ENCODE assay signal across 14 cellular contexts in the genomic region with DNA sequence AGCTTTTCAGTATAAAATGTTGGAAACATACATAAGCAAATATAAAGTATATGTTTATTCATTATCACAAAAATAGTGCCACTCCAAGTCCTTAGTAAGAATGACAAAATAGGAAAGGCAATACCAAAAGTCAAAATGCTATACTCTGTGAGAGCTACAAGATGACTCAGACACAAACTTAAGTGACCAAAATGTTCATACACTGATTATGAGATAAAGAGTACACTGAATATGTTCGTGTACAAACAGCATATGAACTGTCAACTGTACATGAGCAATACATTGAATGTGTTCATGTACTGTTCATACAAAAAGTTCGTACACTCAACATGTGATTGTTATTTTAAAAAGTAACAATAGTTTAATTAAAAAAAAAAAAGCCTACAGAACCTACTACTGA.
DNase-seq lines count a peak whose midpoint lies in the region; ATAC-seq, FAIRE-seq and TF ChIP-seq lines count a peak whose summit lies in the region.
"Had no signal": no experiment of that assay in that cellular context is flagged by ENCODE, and none has a peak within 500 bp of the region (broad histone marks: within the 10 kb centered on the region; RNA-seq: fewer than 3 reads in every experiment).

No MANE protein-coding gene starts in this region.

- intact Hi-C loops in HepG2 (cut with micrococcal nuclease; ENCODE audit: unreplicated experiment): no loop called here
- intact Hi-C loops in right lobe of liver (cut with DNase I): no loop called here
- intact Hi-C loops in endothelial cell of umbilical vein (cut with micrococcal nuclease): no loop called here

- no peak for TF ChIP-seq RAD21 in HepG2 (CRISPR knock-in tag; IDR thresholded peaks at IDR 0.05)

- H3K4me3 ChIP-seq in HepG2 (replicated peaks in 1 of 3; ENCODE audit: insufficient read depth in 1 of 3, low read depth in 2 of 3, low read length in 3 of 3) (no peak overlapping the region), right lobe of liver (no peak overlapping the region), endothelial cell of umbilical vein (replicated peaks in 1 of 3; ENCODE audit: insufficient read depth in 1 of 3, low read depth in 1 of 3, low read length in 3 of 3) (no peak overlapping the region)
- H3K4me3 ChIP-seq: BLaER1 treated with 17β-estradiol and CSF1 and Interleukin-3, amounts not matched to agents 10 nM and 100 nM had no signal

- H3K36me3 ChIP-seq in HepG2 (replicated peaks in 1 of 2; ENCODE audit: control insufficient read depth in 1 of 2, insufficient read depth in 2 of 2, low read length in 2 of 2) (peaks cover 5 to 35% of the 10 kb centered on the region in 2 experiments), right lobe of liver (peaks cover 0 to 10% (median 0%) of the 10 kb centered on the region in 4 donors), endothelial cell of umbilical vein (ENCODE audit: control insufficient read depth in 2 of 2, extremely low read depth in 1 of 2, insufficient read depth in 2 of 2, low read length in 2 of 2) (peaks cover 0 to 3% of the 10 kb centered on the region in 2 experiments)

- no peak for ATAC-seq in HepG2
- ATAC-seq in right lobe of liver: no peak
- ATAC-seq in GM21786 (IDR thresholded peaks at IDR 0.05; ENCODE audit: unreplicated experiment): no peak

- BruUV-seq in HepG2 (replicated peaks; lab: Mats Ljungman, UMichigan) (no TSS peak), endothelial cell of umbilical vein (replicated peaks; lab: Mats Ljungman, UMichigan) (no TSS peak)

- H3K27ac ChIP-seq in HepG2 (ENCODE audit: extremely low read length, insufficient read depth, low read length): no peak overlapping the region
- H3K27ac ChIP-seq in right lobe of liver: no peak overlapping the region
- H3K27ac ChIP-seq in endothelial cell of umbilical vein (ENCODE audit: insufficient read depth, low read depth, low read length): no peak overlapping the region
- H3K27ac ChIP-seq: BLaER1 treated with 17β-estradiol and CSF1 and Interleukin-3, amounts not matched to agents 10 nM and 100 nM had no signal

- CTCF ChIA-PET in HepG2 (lab: Yijun Ruan, JAX; ENCODE audit: low intra/inter-chr PET ratio, low total read pairs): no interaction called here
- CTCF ChIA-PET in endothelial cell of umbilical vein (lab: Charles Lee): interaction anchor here (1.0 kb wide), 1 partner anchor 14 kb away, joined by 3 read pairs; no protein-coding TSS in a partner anchor

- H3K9me3 ChIP-seq in HepG2 (ENCODE audit: low read length) (no peaks in the 10 kb centered on the region), right lobe of liver (no peaks in the 10 kb centered on the region), endothelial cell of umbilical vein (replicated peaks; ENCODE audit: control insufficient read depth, insufficient read depth, low read length) (no peaks in the 10 kb centered on the region)

- in situ Hi-C loops in HepG2 (cut with HindIII; ENCODE audit: extremely low pct_ligation_motif_present, low pct_unique_long_range_greater_than_20kb): no loop called here
- in situ Hi-C loops in GM13976 (cut with MboI; ENCODE audit: low sequenced_read_pairs, unreplicated experiment): no loop called here

- H3K4me2 ChIP-seq in HepG2 (ENCODE audit: low read depth, low read length): no peak overlapping the region
- no peak overlapping the region for H3K4me2 ChIP-seq in endothelial cell of umbilical vein (ENCODE audit: insufficient read depth, low read length)
- H3K4me2 ChIP-seq: BLaER1 treated with 17β-estradiol and CSF1 and Interleukin-3, amounts not matched to agents 10 nM and 100 nM had no signal

- H3K9me1 ChIP-seq in endothelial cell of umbilical vein (replicated peaks; ENCODE audit: control insufficient read depth, extremely low read depth, insufficient read depth, low read length): no peaks in the 10 kb centered on the region

- no peak overlapping the region for H2AFZ ChIP-seq in HepG2 (ENCODE audit: low read length)
- no peak overlapping the region for H2AFZ ChIP-seq in endothelial cell of umbilical vein (ENCODE audit: low read depth, low read length)

- 94% methylated on average over 2 of the region's 2 CpGs for WGBS in HepG2 (ENCODE audit: low lambda C conversion rate)
- WGBS in right lobe of liver (ENCODE audit: insufficient coverage, low coverage, low lambda C conversion rate, missing lambda C conversion rate): 100% methylated on average over 1 of the region's 2 CpGs

- TF ChIP-seq CTCF in HepG2 (CRISPR knock-in tag; IDR thresholded peaks at IDR 0.05): no peak
- no peak for TF ChIP-seq CTCF in right lobe of liver (IDR thresholded peaks at IDR 0.05)
- TF ChIP-seq CTCF in endothelial cell of umbilical vein (IDR thresholded peaks at IDR 0.05; ENCODE audit: extremely low read depth in 1 of 2, insufficient read depth in 1 of 2, low read depth in 1 of 2, low read length in 2 of 2): no peak
- no peak for TF ChIP-seq CTCF in GM13976 (IDR thresholded peaks at IDR 0.05; ENCODE audit: borderline replicate concordance, control extremely low read depth, extremely low read depth, insufficient read depth, missing control alignments)

- POLR2A ChIA-PET in HepG2 (lab: Yijun Ruan, JAX) (no interaction called here), endothelial cell of umbilical vein (lab: Charles Lee) (no interaction called here)

- FAIRE-seq in HepG2 (lab: Jason Lieb, UNC): peak; percentile 54
- FAIRE-seq in endothelial cell of umbilical vein (lab: Jason Lieb, UNC): no peak
- FAIRE-seq: GM12891 had no signal

- dilution Hi-C loops in endothelial cell of umbilical vein (cut with MboI; ENCODE audit: extremely low pct_ligation_motif_present, low sequenced_read_pairs): no loop called here

- H3K9ac ChIP-seq in HepG2 (ENCODE audit: insufficient read depth, low read depth, low read length) (no peak overlapping the region), endothelial cell of umbilical vein (replicated peaks; ENCODE audit: extremely low read depth, insufficient read depth, low read length) (no peak overlapping the region)
- H3K9ac ChIP-seq: BLaER1 treated with 17β-estradiol and CSF1 and Interleukin-3, amounts not matched to agents 10 nM and 100 nM had no signal

- TF ChIP-seq EP300 in HepG2 (IDR thresholded peaks at IDR 0.05; ENCODE audit: low read depth in 2 of 2, low read length in 2 of 2): no peak
- TF ChIP-seq EP300 in HepG2 (CRISPR knock-in tag; IDR thresholded peaks at IDR 0.05; ENCODE audit: borderline replicate concordance): no peak

- DNase-seq in HepG2 (ENCODE audit: low spot score) (no peak), right lobe of liver (no peak), M059J (ENCODE audit: low read depth) (peak; percentile 14), endothelial cell of umbilical vein (ENCODE audit: low read depth, low spot score) (no peak), GM13976 (ENCODE audit: low spot score) (no peak)
- no peak for DNase-seq in effector CD8-positive, alpha-beta T cell (lab: John Stamatoyannopoulos, UW)
- DNase-seq: ACHN; CD4-positive, CD25-positive, alpha-beta regulatory T cell; DMS53; H7; Karpas-422 had no signal

- H4K20me1 ChIP-seq in HepG2 (ENCODE audit: insufficient read depth, low read length): no peaks in the 10 kb centered on the region
- no peaks in the 10 kb centered on the region for H4K20me1 ChIP-seq in endothelial cell of umbilical vein (replicated peaks; ENCODE audit: control insufficient read depth, extremely low read depth, insufficient read depth, low read length)

- H3K4me1 ChIP-seq in HepG2 (ENCODE audit: insufficient read depth, low read length) (no peaks in the 10 kb centered on the region), right lobe of liver (no peaks in the 10 kb centered on the region), endothelial cell of umbilical vein (ENCODE audit: control insufficient read depth, extremely low read depth, insufficient read depth, low read length) (peaks cover 31% of the 10 kb centered on the region)
- H3K4me1 ChIP-seq: BLaER1 treated with 17β-estradiol and CSF1 and Interleukin-3, amounts not matched to agents 10 nM and 100 nM had no signal

- H3K27me3 ChIP-seq in HepG2 (ENCODE audit: control insufficient read depth in 1 of 2, insufficient read depth in 2 of 2, low read length in 2 of 2): no peaks in the 10 kb centered on the region
- H3K27me3 ChIP-seq in right lobe of liver: no peaks in the 10 kb centered on the region
- no peaks in the 10 kb centered on the region for H3K27me3 ChIP-seq in endothelial cell of umbilical vein (ENCODE audit: control insufficient read depth in 2 of 2, insufficient read depth in 2 of 2, low read length in 2 of 2)
- H3K27me3 ChIP-seq: BLaER1 treated with 17β-estradiol and CSF1 and Interleukin-3, amounts not matched to agents 10 nM and 100 nM had no signal

- no peaks in the 10 kb centered on the region for H3K79me2 ChIP-seq in HepG2 (ENCODE audit: insufficient read depth, low read length)
- no peaks in the 10 kb centered on the region for H3K79me2 ChIP-seq in endothelial cell of umbilical vein (ENCODE audit: control insufficient read depth, insufficient read depth, low read length)

- TF ChIP-seq POLR2A in HepG2 (IDR thresholded peaks at IDR 0.05; ENCODE audit: insufficient read depth in 1 of 2, low read depth in 2 of 2, low read length in 2 of 2) (no peak), right lobe of liver (IDR thresholded peaks at IDR 0.05) (no peak), endothelial cell of umbilical vein (IDR thresholded peaks at IDR 0.05; ENCODE audit: low read depth, low read length) (no peak)

TF ChIP-seq in endothelial cell of umbilical vein, 7 proteins besides CTCF, POLR2A, EP300 and RAD21:
- TF ChIP-seq FOS (IDR thresholded peaks at IDR 0.05; ENCODE audit: borderline replicate concordance, insufficient read depth, low read length): peak; percentile 15
- TF ChIP-seq MYC (IDR thresholded peaks at IDR 0.05; ENCODE audit: low read depth, low read length): no peak
- no peak for TF ChIP-seq JUN (IDR thresholded peaks at IDR 0.05; ENCODE audit: borderline replicate concordance, insufficient read depth, insufficient read length, low read depth)
- TF ChIP-seq GATA2 (IDR thresholded peaks at IDR 0.05; ENCODE audit: insufficient read depth, insufficient read length, low read depth, low read length): no peak
- no peak for TF ChIP-seq POLR2AphosphoS5 (IDR thresholded peaks at IDR 0.05; ENCODE audit: insufficient read depth, low read depth, low read length)
- no peak for TF ChIP-seq MAX (IDR thresholded peaks at IDR 0.05; ENCODE audit: insufficient read depth, insufficient read length)
- no peak for TF ChIP-seq EZH2 (IDR thresholded peaks at IDR 0.05; ENCODE audit: borderline replicate concordance, low read depth, low read length, severe bottlenecking)
